ENCODE assay signal across 19 cellular contexts in genomic region chr2:15006667-15007066, GRCh38.
A peak's percentile ranks its signal among the peaks of the same experiment; 100 is the strongest.
DNase-seq lines count a peak whose midpoint lies in the region; ATAC-seq and TF ChIP-seq lines count a peak whose summit lies in the region.
"Had no signal": no experiment of that assay in that cellular context is flagged by ENCODE, and none has a peak within 500 bp of the region (broad histone marks: within the 10 kb centered on the region; RNA-seq: fewer than 3 reads in every experiment).

No MANE protein-coding gene starts in this region.

- no peak overlapping the region for H3K27ac ChIP-seq in PC-3 (ENCODE audit: low read length)
- H3K27ac ChIP-seq: coronary artery, GM23248, RWPE1 had no signal

- H3K4me1 ChIP-seq in PC-3 (ENCODE audit: insufficient read depth, low read length), result no peaks in the 10 kb centered on the region

- no peaks in the 10 kb centered on the region for H3K9me2 ChIP-seq in PC-3 (replicated peaks; ENCODE audit: low read length)

- H3K4me3 ChIP-seq in GM12865 (ENCODE audit: low read depth, low read length) (no peak overlapping the region), PC-3 (ENCODE audit: low read length) (no peak overlapping the region)
- H3K4me3 ChIP-seq: coronary artery, GM23248 had no signal

- H3K27me3 Mint-ChIP-seq in effector memory CD8-positive, alpha-beta T cell, result peaks cover 0 to 7% of the 10 kb centered on the region in 2 donors

- no peak overlapping the region for H3K9ac ChIP-seq in PC-3 (ENCODE audit: low read length)
- H3K9ac ChIP-seq: GM23248 had no signal

- no TSS peak for BruUV-seq in PC-3 (replicated peaks; lab: Mats Ljungman, UMichigan)

- H3K27ac Mint-ChIP-seq in effector memory CD8-positive, alpha-beta T cell, result no peak overlapping the region
- H3K27ac Mint-ChIP-seq: CD8-positive, alpha-beta memory T cell had no signal

- H3K4me3 Mint-ChIP-seq in effector memory CD8-positive, alpha-beta T cell, result no peak overlapping the region
- H3K4me3 Mint-ChIP-seq: CD8-positive, alpha-beta memory T cell had no signal

- ATAC-seq in GM19438 (IDR thresholded peaks at IDR 0.05; ENCODE audit: low read depth, unreplicated experiment), result peak; percentile 92
- peak; percentile 55 for ATAC-seq in HG02610 (IDR thresholded peaks at IDR 0.05; ENCODE audit: unreplicated experiment)
- ATAC-seq in HG03469 (IDR thresholded peaks at IDR 0.05; ENCODE audit: unreplicated experiment), result peak; percentile 73
- ATAC-seq in effector memory CD8-positive, alpha-beta T cell (replicated peaks), result no peak
- ATAC-seq in PC-3, result no peak
- ATAC-seq in GM18867 (IDR thresholded peaks at IDR 0.05; ENCODE audit: unreplicated experiment), result no peak
- ATAC-seq: right cardiac atrium had no signal

- no peaks in the 10 kb centered on the region for H3K27me3 ChIP-seq in PC-3 (ENCODE audit: low read length)

- no peaks in the 10 kb centered on the region for H3K36me3 ChIP-seq in PC-3 (ENCODE audit: low read depth, low read length)

- H3K79me2 ChIP-seq in PC-3 (ENCODE audit: low read length), result no peaks in the 10 kb centered on the region

- CTCF ChIA-PET in PC-3 (lab: Charles Lee), result interaction anchor here (0.5 kb wide), 1 partner anchor 53 kb away, joined by 3 read pairs; no protein-coding TSS in a partner anchor

- no peak overlapping the region for H2AFZ ChIP-seq in PC-3 (ENCODE audit: low read length)
- H2AFZ ChIP-seq: GM23248 had no signal

- peaks cover 3 to 4% of the 10 kb centered on the region in 2 donors for H3K9me3 Mint-ChIP-seq in effector memory CD8-positive, alpha-beta T cell

- H3K9me3 ChIP-seq in PC-3 (ENCODE audit: low read length), result no peaks in the 10 kb centered on the region

- no peaks in the 10 kb centered on the region for H3F3A ChIP-seq in PC-3 (ENCODE audit: low read length, unreplicated experiment)

- H3K36me3 Mint-ChIP-seq in effector memory CD8-positive, alpha-beta T cell (ENCODE audit: insufficient read depth), result no peaks in the 10 kb centered on the region

- H3K4me1 Mint-ChIP-seq in effector memory CD8-positive, alpha-beta T cell (ENCODE audit: low read depth in 2 of 2), result peaks cover 0 to 4% of the 10 kb centered on the region in 2 donors

- DNase-seq in GM12865 (ENCODE audit: low read depth), result peak; percentile 45
- DNase-seq in effector memory CD8-positive, alpha-beta T cell, result no peak
- DNase-seq in cortex of kidney (lab: John Stamatoyannopoulos, UW), result no peak
- no peak for DNase-seq in PC-3
- DNase-seq: CD8-positive, alpha-beta memory T cell; EL; glutamatergic neuron; GM23248; islet precursor cell; NCI-H2107; NCI-H82; right cardiac atrium; stimulated activated CD4-positive, alpha-beta T cell treated with anti-CD3 and anti-CD28 coated beads, Interleukin-1b, Interleukin-23, amount 100 ng/mL, for 48 hours had no signal

- intact Hi-C loops in PC-3 (cut with micrococcal nuclease), result no loop called here

- POLR2A ChIA-PET in PC-3 (lab: Charles Lee; ENCODE audit: unreplicated experiment), result no interaction called here

- no peak overlapping the region for H3K4me2 ChIP-seq in PC-3 (ENCODE audit: low read length)

- H4K20me1 ChIP-seq in PC-3 (ENCODE audit: low read length), result no peaks in the 10 kb centered on the region

- TF ChIP-seq CTCF in GM12865 (IDR thresholded peaks at IDR 0.05; ENCODE audit: insufficient read depth, low read depth, low read length, missing control alignments) (no peak), PC-3 (conservative IDR thresholded peaks at IDR 0.05; ENCODE audit: low read depth, low read length) (no peak)

Comparison
In these comparisons a context has a peak if more than half of its experiments do, and no peak if none do; other contexts are left out.
1. ATAC-seq: peak in GM19438 (single experiment), HG02610 (single experiment) and HG03469 (single experiment); none in effector memory CD8-positive, alpha-beta T cell (single experiment), PC-3 (single experiment) and GM18867 (single experiment).